21 cellular contexts compared by ENCODE assay signal in genomic region chr1:61091455-61091854, GRCh38. TPM values are rescaled to one million over a fixed set of nuclear protein-coding genes. Genes with fewer than 3 reads are reported as not detected.
DNase-seq lines count a peak whose midpoint lies in the region; ATAC-seq, FAIRE-seq and TF ChIP-seq lines count a peak whose summit lies in the region.
"Had no signal": no experiment of that assay in that cellular context is flagged by ENCODE, and none has a peak within 500 bp of the region (broad histone marks: within the 10 kb centered on the region; RNA-seq: fewer than 3 reads in every experiment).

No MANE protein-coding gene starts in this region.

- CTCF ChIA-PET in HepG2 (lab: Yijun Ruan, JAX; ENCODE audit: low intra/inter-chr PET ratio, low total read pairs): no interaction called here

- TF ChIP-seq CTCF in brain (conservative IDR thresholded peaks at IDR 0.05) (no peak), HepG2 (CRISPR knock-in tag; IDR thresholded peaks at IDR 0.05) (no peak)

- peaks cover 100% of the 10 kb centered on the region for H3K79me2 ChIP-seq in HepG2 (ENCODE audit: insufficient read depth, low read length)

- intact Hi-C loops in HepG2 (cut with micrococcal nuclease; ENCODE audit: unreplicated experiment): no loop called here

- H3K4me2 ChIP-seq in HepG2 (ENCODE audit: low read depth, low read length): peak overlapping the region; percentile 31

- TF ChIP-seq POLR2A in HepG2 (IDR thresholded peaks at IDR 0.05; ENCODE audit: insufficient read depth in 1 of 2, low read depth in 2 of 2, low read length in 2 of 2): no peak

- peaks cover 38% of the 10 kb centered on the region for H4K20me1 ChIP-seq in HepG2 (ENCODE audit: insufficient read depth, low read length)

- FAIRE-seq in HepG2 (lab: Jason Lieb, UNC): no peak

- peaks cover 9% of the 10 kb centered on the region for H3K27me3 Mint-ChIP-seq in brain

- no peak for TF ChIP-seq RAD21 in HepG2 (CRISPR knock-in tag; IDR thresholded peaks at IDR 0.05)

- H3K4me3 Mint-ChIP-seq in brain: peak overlapping the region in 4 of 5 experiments; percentile 61 to 90 (median 76)
- H3K4me3 Mint-ChIP-seq: activated T-cell treated with anti-CD3 and anti-CD28 coated beads, Interleukin-2, amount 50 U/mL, for 4 hours; CD4-positive, CD25-positive, alpha-beta regulatory T cell; IgD-negative memory B cell had no signal

- 0 out of 4 replicates have a peak, but pooled peaks of 1 of the 2 experiments have one; percentile 14 for TF ChIP-seq EP300 in HepG2 (IDR thresholded peaks at IDR 0.05; ENCODE audit: low read depth in 2 of 2, low read length in 2 of 2)
- TF ChIP-seq EP300 in HepG2 (CRISPR knock-in tag; IDR thresholded peaks at IDR 0.05; ENCODE audit: borderline replicate concordance): no peak

- H3K27ac ChIP-seq in HepG2 (ENCODE audit: extremely low read length, insufficient read depth, low read length) (no peak overlapping the region), subcutaneous abdominal adipose tissue (ENCODE audit: low read depth, low read length) (peak overlapping the region; percentile 83)
- H3K27ac ChIP-seq: cardiac muscle cell, foreskin keratinocyte had no signal

- peaks cover 84% of the 10 kb centered on the region for H3K4me1 Mint-ChIP-seq in brain
- H3K4me1 Mint-ChIP-seq: CD4-positive, CD25-positive, alpha-beta regulatory T cell had no signal

- no peak overlapping the region for H3K9ac ChIP-seq in HepG2 (ENCODE audit: insufficient read depth, low read depth, low read length)
- H3K9ac ChIP-seq in subcutaneous abdominal adipose tissue (ENCODE audit: low read length in 5 of 5): peak overlapping the region in 4 of 5 donors; percentile 23 to 50 (median 35)

- H3K36me3 ChIP-seq in HepG2 (replicated peaks in 1 of 2; ENCODE audit: control insufficient read depth in 1 of 2, insufficient read depth in 2 of 2, low read length in 2 of 2): peaks cover 2 to 21% of the 10 kb centered on the region in 2 experiments; a peak in 4 of 5 replicates
- H3K36me3 ChIP-seq in subcutaneous abdominal adipose tissue (ENCODE audit: control insufficient read depth in 5 of 5, insufficient read depth in 5 of 5, low read length in 5 of 5): peaks cover 0 to 10% (median 7%) of the 10 kb centered on the region in 5 donors

- H3K27me3 ChIP-seq in HepG2 (ENCODE audit: control insufficient read depth in 1 of 2, insufficient read depth in 2 of 2, low read length in 2 of 2) (no peaks in the 10 kb centered on the region), subcutaneous abdominal adipose tissue (ENCODE audit: control insufficient read depth in 5 of 5, insufficient read depth in 4 of 5, low read length in 5 of 5) (no peaks in the 10 kb centered on the region)
- H3K27me3 ChIP-seq: adrenal gland, foreskin keratinocyte had no signal

- peaks cover 24% of the 10 kb centered on the region for H3K36me3 Mint-ChIP-seq in brain
- H3K36me3 Mint-ChIP-seq: CD4-positive, CD25-positive, alpha-beta regulatory T cell; IgD-negative memory B cell had no signal

- ATAC-seq in HepG2 (no peak), HG03097 (IDR thresholded peaks at IDR 0.05; ENCODE audit: low FRiP score, unreplicated experiment) (no peak), HG03460 (IDR thresholded peaks at IDR 0.05; ENCODE audit: unreplicated experiment) (no peak)
- ATAC-seq: activated T-cell treated with anti-CD3 and anti-CD28 coated beads, Interleukin-2, amount 50 U/mL, for 4 hours; foreskin keratinocyte had no signal

- H3K9me3 ChIP-seq in HepG2 (ENCODE audit: low read length) (no peaks in the 10 kb centered on the region), subcutaneous abdominal adipose tissue (ENCODE audit: control insufficient read depth in 5 of 5, low read length in 5 of 5) (no peaks in the 10 kb centered on the region)
- H3K9me3 ChIP-seq: adrenal gland had no signal

- peak overlapping the region in 4 of 5 experiments; percentile 15 to 82 (median 51) for H3K27ac Mint-ChIP-seq in brain
- H3K27ac Mint-ChIP-seq: CD4-positive, CD25-positive, alpha-beta regulatory T cell had no signal

- POLR2A ChIA-PET in HepG2 (lab: Yijun Ruan, JAX): no interaction called here

- in situ Hi-C loops in HepG2 (cut with HindIII; ENCODE audit: extremely low pct_ligation_motif_present, low pct_unique_long_range_greater_than_20kb): no loop called here

- 17% methylated on average over 3 of the region's 3 CpGs for WGBS in HepG2 (ENCODE audit: low lambda C conversion rate)

- H3K9me3 Mint-ChIP-seq in brain: peaks cover 0 to 4% (median 0%) of the 10 kb centered on the region in 5 experiments
- H3K9me3 Mint-ChIP-seq: activated T-cell treated with anti-CD3 and anti-CD28 coated beads, Interleukin-2, amount 50 U/mL, for 4 hours had no signal

- H2AFZ ChIP-seq in HepG2 (ENCODE audit: low read length): no peak overlapping the region

- H3K4me3 ChIP-seq in HepG2 (replicated peaks in 1 of 3; ENCODE audit: insufficient read depth in 1 of 3, low read depth in 2 of 3, low read length in 3 of 3) (no peak overlapping the region), subcutaneous abdominal adipose tissue (ENCODE audit: low read depth in 1 of 5, low read length in 5 of 5) (no peak overlapping the region)
- H3K4me3 ChIP-seq: adrenal gland, cardiac muscle cell had no signal

- peak; percentile 18 for DNase-seq in SK-N-DZ (ENCODE audit: low spot score)
- DNase-seq in HepG2 (ENCODE audit: low spot score): no peak
- DNase-seq in DMS79 (lab: John Stamatoyannopoulos, UW): no peak
- DNase-seq: activated CD4-positive, CD25-positive, alpha-beta regulatory T cell treated with anti-CD3 and anti-CD28 coated beads, Interleukin-2, amount 50 U/mL, for 72 hours; activated naive CD4-positive, alpha-beta T cell; activated T-cell treated with anti-CD3 and anti-CD28 coated beads, Interleukin-2, amount 50 U/mL, for 4 hours; adrenal gland; CD4-positive, CD25-positive, alpha-beta regulatory T cell; foreskin keratinocyte; GOT3; mammary epithelial cell; NCI-H1417; NCI-H524; occipital lobe; T1000 had no signal

- H3K4me1 ChIP-seq in HepG2 (ENCODE audit: insufficient read depth, low read length) (peaks cover 86% of the 10 kb centered on the region), subcutaneous abdominal adipose tissue (ENCODE audit: control insufficient read depth in 5 of 5, insufficient read depth in 5 of 5, low read length in 5 of 5) (peaks cover 1 to 72% (median 66%) of the 10 kb centered on the region in 5 donors)

- BruUV-seq in HepG2 (replicated peaks; lab: Mats Ljungman, UMichigan): no TSS peak

TF ChIP-seq in HepG2, 621 proteins besides CTCF, POLR2A, EP300 and RAD21 (continues in another document):
- TF ChIP-seq TBX3 (IDR thresholded peaks at IDR 0.05; ENCODE audit: borderline replicate concordance) (peak; percentile 40; the same call in 1 of the 2 replicates), U2AF2 (IDR thresholded peaks at IDR 0.05; ENCODE audit: low read depth, low read length) (no peak), NFIC (IDR thresholded peaks at IDR 0.05; ENCODE audit: low read length) (0 out of 2 replicates have a peak, but pooled peaks have one; percentile 23), ZNF558 (CRISPR knock-in tag; IDR thresholded peaks at IDR 0.05; ENCODE audit: borderline replicate concordance) (no peak), HMG20A (CRISPR knock-in tag; IDR thresholded peaks at IDR 0.05; ENCODE audit: borderline replicate concordance) (0 out of 2 replicates have a peak, but pooled peaks have one; percentile 39), ZFX (CRISPR knock-in tag; IDR thresholded peaks at IDR 0.05; ENCODE audit: low read depth) (no peak), FOXP4 (CRISPR knock-in tag; IDR thresholded peaks at IDR 0.05) (0 out of 2 replicates have a peak, but pooled peaks have one; percentile 25), NR2F2 (IDR thresholded peaks at IDR 0.05; ENCODE audit: borderline replicate concordance, low read depth) (peak; percentile 99)

RNA-seq across cellular contexts. Expression of gene NFIA, which starts 9.1 kb away (rescaled TPM):
- 0.93 and 1.3 TPM in 2 replicates for polyA plus RNA-seq in SK-N-DZ (2014; cell fraction: cytosol; rRNA removed)
- polyA plus RNA-seq in SK-N-DZ (2014; cell fraction: nucleus; rRNA removed): 0.22 and 0.55 TPM in 2 replicates
- polyA plus RNA-seq in brain (ENCODE audit: insufficient read depth, low read depth, low replicate concordance) (4.1 TPM), HepG2 (2011; rRNA removed) (14.1 and 14.7 TPM in 2 replicates)
- total RNA-seq in HepG2 (2016; rRNA removed; fragmentation: Illumina TruSeq; extraction: Trizol): 14.8 and 28.5 TPM in 2 replicates
- 8.1 and 8.4 TPM in 2 replicates for total RNA-seq in HepG2 (2016; cell fraction: cytosol; rRNA removed; fragmentation: Illumina TruSeq; extraction: Trizol; ENCODE audit: low read depth)
- 11.5 and 25.9 TPM in 2 replicates for total RNA-seq in HepG2 (2016; cell fraction: insoluble cytoplasmic fraction; rRNA removed; fragmentation: Illumina TruSeq; extraction: Trizol)
- 7.4 and 7.5 TPM in 2 replicates for total RNA-seq in HepG2 (2016; cell fraction: membrane; rRNA removed; fragmentation: Illumina TruSeq; extraction: Trizol)
- 110 and 115 TPM in 2 replicates for total RNA-seq in HepG2 (2016; cell fraction: nucleus; rRNA removed; fragmentation: Illumina TruSeq; extraction: Trizol)
- polyA plus RNA-seq in HepG2 (2011; cell fraction: cytosol; rRNA removed): 11.0 and 12.6 TPM in 2 replicates
- polyA plus RNA-seq in HepG2 (2011; cell fraction: nucleus; rRNA removed): 20.1 and 25.7 TPM in 2 replicates
- polyA plus RNA-seq in HepG2 (2012): 4.5 and 5.7 TPM in 2 replicates
- polyA plus RNA-seq in HepG2 (2016; cell fraction: cytosol; fragmentation: Illumina TruSeq; extraction: Trizol; ENCODE audit: low read depth): 0.64 and 0.71 TPM in 2 replicates
- polyA plus RNA-seq in HepG2 (2016; cell fraction: insoluble cytoplasmic fraction; fragmentation: Illumina TruSeq; extraction: Trizol; ENCODE audit: low read depth): 11.5 and 13.5 TPM in 2 replicates
- polyA plus RNA-seq in HepG2 (2016; cell fraction: membrane; fragmentation: Illumina TruSeq; extraction: Trizol; ENCODE audit: low read depth): 3.0 and 3.1 TPM in 2 replicates
- 15.9 and 21.9 TPM in 2 replicates for polyA plus RNA-seq in HepG2 (2016; cell fraction: nucleus; fragmentation: Illumina TruSeq; extraction: Trizol; ENCODE audit: insufficient read depth, low read depth)
- polyA minus RNA-seq in HepG2 (2011; rRNA and poly(A)+ RNA removed; ENCODE audit: low replicate concordance): 62.5 and 117 TPM in 2 replicates
- 18.3 and 19.2 TPM in 2 replicates for polyA minus RNA-seq in HepG2 (2011; cell fraction: cytosol; rRNA and poly(A)+ RNA removed)
- polyA minus RNA-seq in HepG2 (2011; cell fraction: nucleus; rRNA and poly(A)+ RNA removed): 167 and 202 TPM in 2 replicates
